In genomic region chr4:102299708-102300107, GRCh38 we compare ENCODE assay signal across 8 cellular contexts. TPM values are rescaled to one million over a fixed set of nuclear protein-coding genes. Genes with fewer than 3 reads are reported as not detected.
A peak's percentile ranks its signal among the peaks of the same experiment; 100 is the strongest.
DNase-seq lines count a peak whose midpoint lies in the region; ATAC-seq and TF ChIP-seq lines count a peak whose summit lies in the region.

No MANE protein-coding gene starts in this region.

- peak overlapping the region; percentile 74 for H3K27ac Mint-ChIP-seq in T-helper 2 cell treated with Interferon-gamma antibody and Interleukin-4, amounts not matched to agents 5 μg/mL and 100 μg/mL, for 36 hours

- ATAC-seq in GM21723 (IDR thresholded peaks at IDR 0.05; ENCODE audit: unreplicated experiment) = peak; percentile 89

- no peak overlapping the region for H3K4me3 Mint-ChIP-seq in T-helper 2 cell treated with Interferon-gamma antibody and Interleukin-4, amounts not matched to agents 5 μg/mL and 100 μg/mL, for 36 hours

- no peaks in the 10 kb centered on the region for H3K27me3 Mint-ChIP-seq in T-helper 2 cell treated with Interferon-gamma antibody and Interleukin-4, amounts not matched to agents 5 μg/mL and 100 μg/mL, for 36 hours (ENCODE audit: low read depth)

- peaks cover 3% of the 10 kb centered on the region for H3K4me1 Mint-ChIP-seq in T-helper 2 cell treated with Interferon-gamma antibody and Interleukin-4, amounts not matched to agents 5 μg/mL and 100 μg/mL, for 36 hours (ENCODE audit: low read depth)

- peak; percentile 87 for TF ChIP-seq CTCF in 22Rv1 (IDR thresholded peaks at IDR 0.05)

- H3K9me3 Mint-ChIP-seq in T-helper 2 cell treated with Interferon-gamma antibody and Interleukin-4, amounts not matched to agents 5 μg/mL and 100 μg/mL, for 36 hours = no peaks in the 10 kb centered on the region

- peaks cover 40% of the 10 kb centered on the region for H3K36me3 Mint-ChIP-seq in T-helper 2 cell treated with Interferon-gamma antibody and Interleukin-4, amounts not matched to agents 5 μg/mL and 100 μg/mL, for 36 hours (ENCODE audit: low read depth)

- peak; percentile 53 for DNase-seq in EH (ENCODE audit: low read depth)
- peak; percentile 57 for DNase-seq in HT-29 (ENCODE audit: low spot score)
- no peak for DNase-seq in T-helper 2 cell treated with Interferon-gamma antibody and Interleukin-4, amounts not matched to agents 5 μg/mL and 100 μg/mL, for 36 hours (ENCODE audit: low spot score)
- peak; percentile 54 for DNase-seq in fibroblast of gingiva (ENCODE audit: low read depth)
- DNase-seq in non-pigmented ciliary epithelial cell (ENCODE audit: low read depth) = peak; percentile 35
- DNase-seq in NCI-H1436 treated with DMSO at 0.1 percent for 48 hours (lab: John Stamatoyannopoulos, UW) = no peak

- H3K27ac ChIP-seq in 22Rv1 = no peak overlapping the region

RNA-seq across cellular contexts. Expression of gene SLC39A8, which starts 45.6 kb away (rescaled TPM):
- 13.6 and 14.6 TPM in 2 replicates for total RNA-seq in HT-29 (2014; rRNA removed; shearing (Covaris generic))

Comparison
In these comparisons a context has a peak if more than half of its experiments do, and no peak if none do; other contexts are left out.
1. DNase-seq: peak in EH (single experiment), HT-29 (single experiment), fibroblast of gingiva (single experiment) and non-pigmented ciliary epithelial cell (single experiment); none in T-helper 2 cell treated with Interferon-gamma antibody and Interleukin-4, amounts not matched to agents 5 μg/mL and 100 μg/mL, for 36 hours (single experiment) and NCI-H1436 treated with DMSO at 0.1 percent for 48 hours (single experiment).